In genomic region chr1:99598738-99599411, GRCh38 we compare ENCODE assay signal across 21 cellular contexts. TPM values are rescaled to one million over a fixed set of nuclear protein-coding genes. Genes with fewer than 3 reads are reported as not detected.
A peak's percentile ranks its signal among the peaks of the same experiment; 100 is the strongest.
DNase-seq lines count a peak whose midpoint lies in the region; ATAC-seq and TF ChIP-seq lines count a peak whose summit lies in the region.
"Had no signal": no experiment of that assay in that cellular context is flagged by ENCODE, and none has a peak within 500 bp of the region (broad histone marks: within the 10 kb centered on the region; RNA-seq: fewer than 3 reads in every experiment).

No MANE protein-coding gene starts in this region.

- H3K27me3 ChIP-seq in SJSA1 (replicated peaks), result no peaks in the 10 kb centered on the region
- no peaks in the 10 kb centered on the region for H3K27me3 ChIP-seq in osteoblast (ENCODE audit: insufficient read depth, low read length)
- no peaks in the 10 kb centered on the region for H3K27me3 ChIP-seq in tibial nerve

- TF ChIP-seq EP300 in tibial nerve (IDR thresholded peaks at IDR 0.05), result no peak

- no peak for TF ChIP-seq POLR2A in tibial nerve (IDR thresholded peaks at IDR 0.05)

- H3K4me2 ChIP-seq in osteoblast (ENCODE audit: insufficient read depth, low read length), result no peak overlapping the region

- H3K4me3 ChIP-seq in SJSA1, result no peak overlapping the region
- no peak overlapping the region for H3K4me3 ChIP-seq in fibroblast of the aortic adventitia (ENCODE audit: low read depth, low read length)
- H3K4me3 ChIP-seq in osteoblast (ENCODE audit: insufficient read depth, low read length), result no peak overlapping the region
- no peak overlapping the region for H3K4me3 ChIP-seq in tibial nerve

- H3K4me1 ChIP-seq in SJSA1 (replicated peaks) (peaks cover 26% of the 10 kb centered on the region), osteoblast (ENCODE audit: insufficient read depth, low read length) (peaks cover 21% of the 10 kb centered on the region), tibial nerve (peaks cover 0 to 11% (median 0%) of the 10 kb centered on the region in 4 donors)

- H4K20me1 ChIP-seq in osteoblast (ENCODE audit: insufficient read depth, low read length), result no peaks in the 10 kb centered on the region

- H3K36me3 ChIP-seq in SJSA1, result peaks cover 4% of the 10 kb centered on the region; the same call in 1 of the 2 replicates
- no peaks in the 10 kb centered on the region for H3K36me3 ChIP-seq in osteoblast (ENCODE audit: insufficient read depth, low read length)
- no peaks in the 10 kb centered on the region for H3K36me3 ChIP-seq in tibial nerve

- ATAC-seq in HG03520 (IDR thresholded peaks at IDR 0.05; ENCODE audit: unreplicated experiment), result no peak
- ATAC-seq: CD8-positive, alpha-beta T cell; left lobe of liver; WTC11 had no signal

- peak overlapping the region; percentile 25 for H2AFZ ChIP-seq in osteoblast (ENCODE audit: low read length)

- 92 to 100% methylated on average over 2 of the region's 2 CpGs for WGBS in tibial nerve, 2 donors

- H3K9me3 ChIP-seq in SJSA1 (replicated peaks), result no peaks in the 10 kb centered on the region
- no peaks in the 10 kb centered on the region for H3K9me3 ChIP-seq in osteoblast (ENCODE audit: low read depth, low read length)
- H3K9me3 ChIP-seq in tibial nerve, result no peaks in the 10 kb centered on the region

- TF ChIP-seq CTCF in fibroblast of the aortic adventitia (IDR thresholded peaks at IDR 0.05; ENCODE audit: insufficient read depth, low read length) (no peak), osteoblast (IDR thresholded peaks at IDR 0.05; ENCODE audit: extremely low read depth, low read depth, low read length) (no peak), tibial nerve (IDR thresholded peaks at IDR 0.05) (no peak)

- no peaks in the 10 kb centered on the region for H3K79me2 ChIP-seq in osteoblast (ENCODE audit: insufficient read depth, low read length)

- H3K27ac ChIP-seq in SJSA1, result peak overlapping the region; percentile 88
- peak overlapping the region; percentile 80 for H3K27ac ChIP-seq in osteoblast (ENCODE audit: low read depth, low read length)
- H3K27ac ChIP-seq in tibial nerve, result peak overlapping the region in 1 of 4 donors; percentile 34

- DNase-seq in Daoy (ENCODE audit: low read depth), result peak; percentile 37
- DNase-seq in SJSA1 (ENCODE audit: low read depth in 1 of 2, low spot score in 2 of 2), result no peak
- DNase-seq in fibroblast of the aortic adventitia (ENCODE audit: low read depth), result peak; percentile 7
- DNase-seq in osteoblast (ENCODE audit: insufficient read length, low spot score, missing footprints), result no peak
- DNase-seq in tibial nerve (ENCODE audit: low spot score in 2 of 2), result no peak
- no peak for DNase-seq in NCI-H1105 (lab: John Stamatoyannopoulos, UW)
- DNase-seq in activated CD4-positive, alpha-beta T cell treated with anti-CD3 and anti-CD28 coated beads for 48 hours, result no peak
- DNase-seq: activated CD8-positive, alpha-beta memory T cell treated with anti-CD3 and anti-CD28 coated beads for 24 hours; activated naive CD8-positive, alpha-beta T cell treated with anti-CD3 and anti-CD28 coated beads, Interleukin-2, amount 10 ng/mL, durations not matched to agents 7 days and 5 days; CD8-positive, alpha-beta T cell; central memory CD4-positive, alpha-beta T cell; DMS79; effector memory CD4-positive, alpha-beta T cell; NCI-H187; NCI-H446 treated with DMSO at 0.1 percent for 48 hours; posterior cingulate gyrus; stimulated activated naive CD4-positive, alpha-beta T cell treated with Interleukin-2 at 50 U/mL for 16 hours had no signal

RNA-seq across cellular contexts. Expression of gene PALMD, which starts 47.0 kb away (rescaled TPM):
- 2.7 and 4.2 TPM in 2 replicates for total RNA-seq in Daoy (2014; rRNA removed; shearing (Covaris generic))
- total RNA-seq in SJSA1 (2014; rRNA removed; shearing (Covaris generic)), result 3.1 and 9.9 TPM in 2 replicates
- total RNA-seq in fibroblast of the aortic adventitia (ENCODE audit: low replicate concordance) (2.4 and 6.0 TPM in 2 replicates), osteoblast (2.5 and 5.6 TPM in 2 replicates), tibial nerve (100 to 1,000 TPM in 1 of 4 donors, 10 to 100 TPM in 3; 64.5 to 105 (median 72.0) TPM)
- total RNA-seq: activated naive CD8-positive, alpha-beta T cell treated with anti-CD3 and anti-CD28 coated beads, Interleukin-2, amount 10 ng/mL, durations not matched to agents 7 days and 5 days; CD8-positive, alpha-beta T cell; T-helper 2 cell treated with Interferon-gamma antibody and Interleukin-4, amounts not matched to agents 100 ng/mL and 5 ng/mL, for 36 hours had no signal

Comparison
In these comparisons a context has a peak if more than half of its experiments do, and no peak if none do; other contexts are left out.
1. DNase-seq: peak in Daoy (single experiment) and fibroblast of the aortic adventitia (single experiment); none in SJSA1 (0 of 2), osteoblast (single experiment), tibial nerve (0 of 2), NCI-H1105 (single experiment) and activated CD4-positive, alpha-beta T cell treated with anti-CD3 and anti-CD28 coated beads for 48 hours (single experiment).